23 cellular contexts compared by ENCODE assay signal in genomic region chr5:123273984-123274383, GRCh38.
DNase-seq lines count a peak whose midpoint lies in the region; ATAC-seq and TF ChIP-seq lines count a peak whose summit lies in the region.
"Had no signal": no experiment of that assay in that cellular context is flagged by ENCODE, and none has a peak within 500 bp of the region (broad histone marks: within the 10 kb centered on the region; RNA-seq: fewer than 3 reads in every experiment).

No MANE protein-coding gene starts in this region.

- H3K36me3 Mint-ChIP-seq in type B pancreatic cell, result no peaks in the 10 kb centered on the region
- H3K36me3 Mint-ChIP-seq: activated naive CD8-positive, alpha-beta T cell treated with anti-CD3 and anti-CD28 coated beads, Interleukin-2, amount 10 ng/mL, durations not matched to agents 7 days and 5 days; mesothelial cell of epicardium had no signal

- H3K27me3 Mint-ChIP-seq in type B pancreatic cell, result peaks cover 9% of the 10 kb centered on the region
- H3K27me3 Mint-ChIP-seq: stimulated activated naive CD8-positive, alpha-beta T cell treated with anti-CD3 and anti-CD28 coated beads, Interleukin-15, amount 100 ng/mL, for 72 hours had no signal

- 10 to 15% methylated on average over 3 of the region's 3 CpGs for WGBS in aorta, 2 donors

- no peaks in the 10 kb centered on the region for H3K9me3 Mint-ChIP-seq in type B pancreatic cell
- H3K9me3 Mint-ChIP-seq: activated CD4-positive, alpha-beta memory T cell treated with anti-CD3 and anti-CD28 coated beads, Interleukin-2, amount 10 ng/mL, durations not matched to agents 7 days and 5 days; activated naive CD8-positive, alpha-beta T cell treated with anti-CD3 and anti-CD28 coated beads, Interleukin-2, amount 10 ng/mL, durations not matched to agents 7 days and 5 days; activated T-cell treated with anti-CD3 and anti-CD28 coated beads, Interleukin-2, amount 50 U/mL, for 72 hours; mesothelial cell of epicardium; stimulated activated naive CD8-positive, alpha-beta T cell treated with anti-CD3 and anti-CD28 coated beads, Interleukin-15, amount 100 ng/mL, for 72 hours had no signal

- no peak overlapping the region for H3K4me3 Mint-ChIP-seq in type B pancreatic cell
- H3K4me3 Mint-ChIP-seq: activated CD4-positive, alpha-beta memory T cell treated with anti-CD3 and anti-CD28 coated beads, Interleukin-2, amount 10 ng/mL, durations not matched to agents 7 days and 5 days; activated naive CD8-positive, alpha-beta T cell treated with anti-CD3 and anti-CD28 coated beads, Interleukin-2, amount 10 ng/mL, durations not matched to agents 7 days and 5 days; activated T-cell treated with anti-CD3 and anti-CD28 coated beads, Interleukin-2, amount 50 U/mL, for 72 hours; mesothelial cell of epicardium; stimulated activated naive CD8-positive, alpha-beta T cell treated with anti-CD3 and anti-CD28 coated beads, Interleukin-15, amount 100 ng/mL, for 72 hours had no signal

- H3K4me1 ChIP-seq in left ventricle myocardium inferior (no peaks in the 10 kb centered on the region), right atrium auricular region (no peaks in the 10 kb centered on the region), RWPE2 (ENCODE audit: insufficient read depth, poor library complexity, severe bottlenecking) (no peaks in the 10 kb centered on the region), aorta (ENCODE audit: control insufficient read depth in 1 of 2, insufficient read depth in 2 of 2, low read length in 2 of 2) (peaks cover 5 to 20% of the 10 kb centered on the region in 2 donors)
- H3K4me1 ChIP-seq: uterus had no signal

- H3K36me3 ChIP-seq in left ventricle myocardium inferior, result no peaks in the 10 kb centered on the region
- no peaks in the 10 kb centered on the region for H3K36me3 ChIP-seq in right atrium auricular region
- H3K36me3 ChIP-seq in RWPE2 (ENCODE audit: low read depth), result no peaks in the 10 kb centered on the region
- no peaks in the 10 kb centered on the region for H3K36me3 ChIP-seq in aorta (ENCODE audit: control insufficient read depth in 1 of 2, insufficient read depth in 2 of 2, low read length in 1 of 2)
- H3K36me3 ChIP-seq: neutrophil, uterus, WERI-Rb-1 had no signal

- DNase-seq in left ventricle myocardium inferior, result no peak
- DNase-seq in right atrium auricular region (ENCODE audit: low spot score), result no peak
- DNase-seq in RWPE2 (ENCODE audit: low spot score), result no peak
- no peak for DNase-seq in fibroblast of the aortic adventitia (ENCODE audit: low read depth)
- no peak for DNase-seq in type B pancreatic cell (ENCODE audit: extremely low spot score, unreplicated experiment)
- no peak for DNase-seq in aorta
- DNase-seq in left colon, result no peak
- no peak for DNase-seq in NCI-H1092 (lab: John Stamatoyannopoulos, UW)
- DNase-seq: ACHN; activated CD4-positive, alpha-beta memory T cell treated with anti-CD3 and anti-CD28 coated beads, Interleukin-2, amount 10 ng/mL, durations not matched to agents 7 days and 5 days; activated naive CD8-positive, alpha-beta T cell treated with anti-CD3 and anti-CD28 coated beads, Interleukin-2, amount 10 ng/mL, durations not matched to agents 7 days and 5 days; activated T-cell treated with anti-CD3 and anti-CD28 coated beads, Interleukin-2, amount 50 U/mL, for 72 hours; DND-41; effector CD4-positive, alpha-beta T cell; kidney glomerular epithelial cell; NCI-H2081 treated with DMSO at 0.1 percent for 48 hours; NCI-H524 treated with DMSO at 0.1 percent for 48 hours; right cardiac atrium; stimulated activated naive CD8-positive, alpha-beta T cell treated with anti-CD3 and anti-CD28 coated beads, Interleukin-15, amount 100 ng/mL, for 72 hours; uterus; WERI-Rb-1 had no signal

- no peaks in the 10 kb centered on the region for H3K4me1 Mint-ChIP-seq in type B pancreatic cell (ENCODE audit: unreplicated experiment)
- H3K4me1 Mint-ChIP-seq: activated CD4-positive, alpha-beta memory T cell treated with anti-CD3 and anti-CD28 coated beads, Interleukin-2, amount 10 ng/mL, durations not matched to agents 7 days and 5 days; activated naive CD8-positive, alpha-beta T cell treated with anti-CD3 and anti-CD28 coated beads, Interleukin-2, amount 10 ng/mL, durations not matched to agents 7 days and 5 days; stimulated activated naive CD8-positive, alpha-beta T cell treated with anti-CD3 and anti-CD28 coated beads, Interleukin-15, amount 100 ng/mL, for 72 hours had no signal

- peaks cover 13% of the 10 kb centered on the region for H3K27me3 ChIP-seq in left ventricle myocardium inferior (ENCODE audit: low read depth)
- no peaks in the 10 kb centered on the region for H3K27me3 ChIP-seq in right atrium auricular region
- H3K27me3 ChIP-seq in RWPE2 (ENCODE audit: insufficient read depth, poor library complexity, severe bottlenecking), result no peaks in the 10 kb centered on the region
- no peaks in the 10 kb centered on the region for H3K27me3 ChIP-seq in aorta (ENCODE audit: control insufficient read depth in 1 of 2, insufficient read depth in 2 of 2, low read length in 1 of 2)
- H3K27me3 ChIP-seq: neutrophil, uterus had no signal

- H3K27ac ChIP-seq in left ventricle myocardium inferior (replicated peaks) (no peak overlapping the region), right atrium auricular region (no peak overlapping the region), RWPE2 (ENCODE audit: poor library complexity, severe bottlenecking) (no peak overlapping the region), aorta (ENCODE audit: low read depth in 1 of 2, low read length in 2 of 2) (no peak overlapping the region)
- H3K27ac ChIP-seq: neutrophil, uterus, WERI-Rb-1 had no signal

- ATAC-seq in RWPE2 (ENCODE audit: low read depth) (no peak), aorta (ENCODE audit: low FRiP score) (no peak), left colon (no peak)
- ATAC-seq: activated T-cell treated with anti-CD3 and anti-CD28 coated beads, Interleukin-2, amount 50 U/mL, for 72 hours; right cardiac atrium; stimulated activated naive CD8-positive, alpha-beta T cell treated with anti-CD3 and anti-CD28 coated beads, Interleukin-15, amount 100 ng/mL, for 72 hours had no signal

- no peak overlapping the region for H3K4me3 ChIP-seq in left ventricle myocardium inferior
- H3K4me3 ChIP-seq in right atrium auricular region, result no peak overlapping the region
- no peak overlapping the region for H3K4me3 ChIP-seq in RWPE2 (ENCODE audit: severe bottlenecking)
- no peak overlapping the region for H3K4me3 ChIP-seq in fibroblast of the aortic adventitia (ENCODE audit: low read depth, low read length)
- no peak overlapping the region for H3K4me3 ChIP-seq in aorta (ENCODE audit: low read length in 2 of 2)
- H3K4me3 ChIP-seq: uterus had no signal

- no peaks in the 10 kb centered on the region for H3K9me3 ChIP-seq in left ventricle myocardium inferior (replicated peaks)
- H3K9me3 ChIP-seq in right atrium auricular region, result no peaks in the 10 kb centered on the region
- no peaks in the 10 kb centered on the region for H3K9me3 ChIP-seq in RWPE2 (ENCODE audit: severe bottlenecking)
- no peaks in the 10 kb centered on the region for H3K9me3 ChIP-seq in aorta (ENCODE audit: control insufficient read depth, low read length)
- H3K9me3 ChIP-seq: neutrophil, uterus had no signal

- intact Hi-C loops in left ventricle myocardium inferior (cut with micrococcal nuclease), result no loop called here
- intact Hi-C loops in aorta (cut with DNase I), result no loop called here
- intact Hi-C loops in left colon (cut with DNase I, micrococcal nuclease), result no loop called here

- TF ChIP-seq CTCF in left ventricle myocardium inferior (IDR thresholded peaks at IDR 0.05; ENCODE audit: borderline replicate concordance) (peak; percentile 54), right atrium auricular region (IDR thresholded peaks at IDR 0.05) (no peak), RWPE2 (IDR thresholded peaks at IDR 0.05; ENCODE audit: poor library complexity, severe bottlenecking) (peak; percentile 27), fibroblast of the aortic adventitia (IDR thresholded peaks at IDR 0.05; ENCODE audit: insufficient read depth, low read length) (peak; percentile 8), type B pancreatic cell (conservative IDR thresholded peaks at IDR 0.05) (peak; percentile 59)

- H3K27ac Mint-ChIP-seq in type B pancreatic cell, result no peak overlapping the region
- H3K27ac Mint-ChIP-seq: activated CD4-positive, alpha-beta memory T cell treated with anti-CD3 and anti-CD28 coated beads, Interleukin-2, amount 10 ng/mL, durations not matched to agents 7 days and 5 days; activated naive CD8-positive, alpha-beta T cell treated with anti-CD3 and anti-CD28 coated beads, Interleukin-2, amount 10 ng/mL, durations not matched to agents 7 days and 5 days; activated T-cell treated with anti-CD3 and anti-CD28 coated beads, Interleukin-2, amount 50 U/mL, for 72 hours; mesothelial cell of epicardium; stimulated activated naive CD8-positive, alpha-beta T cell treated with anti-CD3 and anti-CD28 coated beads, Interleukin-15, amount 100 ng/mL, for 72 hours had no signal

Comparison
In these comparisons a context has a peak if more than half of its experiments do, and no peak if none do; other contexts are left out.
1. CTCF ChIP-seq: peak in left ventricle myocardium inferior (single experiment), RWPE2 (single experiment), fibroblast of the aortic adventitia (single experiment) and type B pancreatic cell (single experiment); none in right atrium auricular region (0 of 2).